10 cellular contexts compared by ENCODE assay signal in the genomic region with DNA sequence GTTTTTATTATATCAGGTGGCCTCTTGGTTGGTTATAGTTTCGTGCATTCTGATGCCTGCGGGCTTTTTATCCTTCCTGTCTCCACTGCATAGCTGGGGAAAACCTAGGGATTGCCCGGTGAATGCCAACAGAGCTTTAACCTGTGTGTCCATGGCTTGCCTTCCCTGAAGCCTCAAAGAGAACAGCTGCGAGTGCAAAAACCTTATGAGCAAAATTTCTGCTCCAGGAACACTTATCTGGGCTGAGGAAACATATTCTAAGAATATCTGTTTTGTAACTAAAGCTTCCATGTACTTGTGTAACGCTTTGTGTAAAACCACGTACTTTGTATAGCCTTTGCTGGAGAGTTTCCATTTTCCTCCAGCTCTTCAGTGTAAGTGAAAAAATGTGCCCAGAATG. TPM values are rescaled to one million over a fixed set of nuclear protein-coding genes. Genes with fewer than 3 reads are reported as not detected.
DNase-seq lines count a peak whose midpoint lies in the region; ATAC-seq and TF ChIP-seq lines count a peak whose summit lies in the region.
"Had no signal": no experiment of that assay in that cellular context is flagged by ENCODE, and none has a peak within 500 bp of the region (broad histone marks: within the 10 kb centered on the region; RNA-seq: fewer than 3 reads in every experiment).

No MANE protein-coding gene starts in this region.

- H3K36me3 Mint-ChIP-seq in T-helper 2 cell treated with Interferon-gamma antibody and Interleukin-4, amounts not matched to agents 5 μg/mL and 100 μg/mL, for 36 hours (ENCODE audit: low read depth), result peaks cover 23% of the 10 kb centered on the region

- H3K36me3 ChIP-seq in OCI-LY7 (ENCODE audit: insufficient read depth, low read length) (peaks cover 7% of the 10 kb centered on the region), colonic mucosa (no peaks in the 10 kb centered on the region), skeletal muscle tissue (ENCODE audit: control insufficient read depth in 3 of 3, insufficient read depth in 3 of 3, low read length in 3 of 3) (no peaks in the 10 kb centered on the region), BE2C (no peaks in the 10 kb centered on the region; the same call in 1 of the 2 replicates)

- TF ChIP-seq CTCF in OCI-LY7 (conservative IDR thresholded peaks at IDR 0.05; ENCODE audit: low read length), result no peak
- no peak for TF ChIP-seq CTCF in colonic mucosa (IDR thresholded peaks at IDR 0.05)
- no peak for TF ChIP-seq CTCF in BE2C (IDR thresholded peaks at IDR 0.05; ENCODE audit: low read depth, low read length)

- peak overlapping the region; percentile 20; the same call in 1 of the 2 replicates for H3K4me2 ChIP-seq in OCI-LY7 (ENCODE audit: low read length)

- H3K27me3 Mint-ChIP-seq in T-helper 2 cell treated with Interferon-gamma antibody and Interleukin-4, amounts not matched to agents 5 μg/mL and 100 μg/mL, for 36 hours (ENCODE audit: low read depth), result no peaks in the 10 kb centered on the region
- H3K27me3 Mint-ChIP-seq: brain had no signal

- H3K27me3 ChIP-seq in colonic mucosa (no peaks in the 10 kb centered on the region), skeletal muscle tissue (ENCODE audit: control insufficient read depth in 3 of 3, insufficient read depth in 3 of 3, low read length in 3 of 3) (no peaks in the 10 kb centered on the region), BE2C (no peaks in the 10 kb centered on the region)

- H3K9me2 ChIP-seq in OCI-LY7 (ENCODE audit: insufficient read depth, low read length), result no peaks in the 10 kb centered on the region

- intact Hi-C loops in OCI-LY7 (cut with micrococcal nuclease; ENCODE audit: unreplicated experiment), result no loop called here
- intact Hi-C loops in colonic mucosa (cut with DNase I), result no loop called here

- no peak overlapping the region for H3K9ac ChIP-seq in colonic mucosa (ENCODE audit: low read depth in 2 of 2, low read length in 2 of 2)
- peak overlapping the region; percentile 14 to 59 (median 55) for H3K9ac ChIP-seq in skeletal muscle tissue (ENCODE audit: low read depth in 1 of 3, low read length in 3 of 3)

- no peaks in the 10 kb centered on the region for H3K9me3 Mint-ChIP-seq in T-helper 2 cell treated with Interferon-gamma antibody and Interleukin-4, amounts not matched to agents 5 μg/mL and 100 μg/mL, for 36 hours

- H3K27ac ChIP-seq in OCI-LY7 (ENCODE audit: low read depth, low read length, poor library complexity, severe bottlenecking) (peak overlapping the region; percentile 11), colonic mucosa (peak overlapping the region; percentile 39), skeletal muscle tissue (ENCODE audit: low read depth, low read length) (peak overlapping the region; percentile 46)

- no peak for DNase-seq in T-helper 2 cell treated with Interferon-gamma antibody and Interleukin-4, amounts not matched to agents 5 μg/mL and 100 μg/mL, for 36 hours (ENCODE audit: low spot score)
- DNase-seq in T-helper 2 cell, result no peak
- no peak for DNase-seq in OCI-LY7 (ENCODE audit: low spot score)
- no peak for DNase-seq in colonic mucosa
- no peak for DNase-seq in BE2C
- no peak for DNase-seq in NCI-H345 treated with DMSO at 0.1 percent for 48 hours (lab: John Stamatoyannopoulos, UW; ENCODE audit: unreplicated experiment)
- DNase-seq: EL had no signal

- ATAC-seq in HG03196 (IDR thresholded peaks at IDR 0.05; ENCODE audit: unreplicated experiment), result no peak

- H3K4me1 Mint-ChIP-seq in T-helper 2 cell treated with Interferon-gamma antibody and Interleukin-4, amounts not matched to agents 5 μg/mL and 100 μg/mL, for 36 hours (ENCODE audit: low read depth), result peaks cover 45% of the 10 kb centered on the region

- no TSS peak for BruUV-seq in OCI-LY7 (replicated peaks; lab: Mats Ljungman, UMichigan)

- no peak overlapping the region for H3K27ac Mint-ChIP-seq in T-helper 2 cell treated with Interferon-gamma antibody and Interleukin-4, amounts not matched to agents 5 μg/mL and 100 μg/mL, for 36 hours

- H3K9me3 ChIP-seq in OCI-LY7 (ENCODE audit: low read length) (no peaks in the 10 kb centered on the region; the same call in 1 of the 2 replicates), colonic mucosa (no peaks in the 10 kb centered on the region), skeletal muscle tissue (ENCODE audit: control insufficient read depth in 3 of 3, low read length in 3 of 3) (no peaks in the 10 kb centered on the region), BE2C (no peaks in the 10 kb centered on the region)

- CTCF ChIA-PET in OCI-LY7 (lab: Charles Lee; ENCODE audit: unreplicated experiment), result no interaction called here

- H3K4me1 ChIP-seq in OCI-LY7 (ENCODE audit: insufficient read depth, low read length, poor library complexity, severe bottlenecking) (peaks cover 71% of the 10 kb centered on the region), colonic mucosa (peaks cover 5% of the 10 kb centered on the region), skeletal muscle tissue (ENCODE audit: control insufficient read depth in 3 of 3, insufficient read depth in 3 of 3, low read length in 3 of 3) (peaks cover 12 to 31% (median 16%) of the 10 kb centered on the region in 3 donors), BE2C (no peaks in the 10 kb centered on the region)

- H2AFZ ChIP-seq in OCI-LY7 (ENCODE audit: low read length), result no peak overlapping the region

- H3K4me3 ChIP-seq in OCI-LY7 (ENCODE audit: low read depth, low read length, poor library complexity, severe bottlenecking), result no peak overlapping the region
- H3K4me3 ChIP-seq in colonic mucosa, result no peak overlapping the region
- no peak overlapping the region for H3K4me3 ChIP-seq in skeletal muscle tissue (ENCODE audit: low read length in 3 of 3)
- no peak overlapping the region for H3K4me3 ChIP-seq in BE2C (ENCODE audit: low read depth, low read length)

- peaks cover 93% of the 10 kb centered on the region for H3K79me2 ChIP-seq in OCI-LY7 (ENCODE audit: insufficient read depth, low read depth, low read length)

- peak overlapping the region; percentile 12 for H3K4me3 Mint-ChIP-seq in T-helper 2 cell treated with Interferon-gamma antibody and Interleukin-4, amounts not matched to agents 5 μg/mL and 100 μg/mL, for 36 hours
- H3K4me3 Mint-ChIP-seq: brain had no signal

- POLR2A ChIA-PET in OCI-LY7 (lab: Charles Lee), result interaction anchor here (0.9 kb wide), 1 partner anchor 65 kb away, joined by 3 read pairs; no protein-coding TSS in a partner anchor

- no peaks in the 10 kb centered on the region for H4K20me1 ChIP-seq in OCI-LY7 (ENCODE audit: insufficient read depth, low read length)

RNA-seq across cellular contexts. Expression of a gene that starts 7.2 kb away (rescaled TPM):
- 14.6 and 17.1 TPM in 2 replicates for total RNA-seq in OCI-LY7 (2014; rRNA removed; shearing (Covaris generic))
- 25.1 and 27.2 TPM in 2 replicates for total RNA-seq in OCI-LY7 (2022)
- total RNA-seq in colonic mucosa, result 10 to 100 TPM; 20.9 to 43.1 TPM
- 15.1 TPM for total RNA-seq in skeletal muscle tissue
- 20.5 TPM for polyA plus RNA-seq in BE2C (2012; ENCODE audit: insufficient read depth, insufficient read length, low read depth)

RNA-seq across cellular contexts. Expression of a gene that starts 7.4 kb away (rescaled TPM):
- total RNA-seq in OCI-LY7 (2014; rRNA removed; shearing (Covaris generic)), result 10.7 and 15.0 TPM in 2 replicates
- total RNA-seq in OCI-LY7 (2022) (13.2 and 17.5 TPM in 2 replicates), colonic mucosa (10 to 100 TPM; 11.3 to 14.0 TPM), skeletal muscle tissue (21.4 TPM)
- polyA plus RNA-seq in BE2C (2012; ENCODE audit: insufficient read depth, insufficient read length, low read depth), result 28.1 TPM

Comparison
In these comparisons a context has a peak if more than half of its experiments do, and no peak if none do; other contexts are left out.
1. H3K9ac ChIP-seq: peak in skeletal muscle tissue (3 of 3); none in colonic mucosa (0 of 2).
2. Peak in every context shown above with its lines, with median percentiles within 50 percentile points of each other: H3K27ac ChIP-seq.